In the genomic region with DNA sequence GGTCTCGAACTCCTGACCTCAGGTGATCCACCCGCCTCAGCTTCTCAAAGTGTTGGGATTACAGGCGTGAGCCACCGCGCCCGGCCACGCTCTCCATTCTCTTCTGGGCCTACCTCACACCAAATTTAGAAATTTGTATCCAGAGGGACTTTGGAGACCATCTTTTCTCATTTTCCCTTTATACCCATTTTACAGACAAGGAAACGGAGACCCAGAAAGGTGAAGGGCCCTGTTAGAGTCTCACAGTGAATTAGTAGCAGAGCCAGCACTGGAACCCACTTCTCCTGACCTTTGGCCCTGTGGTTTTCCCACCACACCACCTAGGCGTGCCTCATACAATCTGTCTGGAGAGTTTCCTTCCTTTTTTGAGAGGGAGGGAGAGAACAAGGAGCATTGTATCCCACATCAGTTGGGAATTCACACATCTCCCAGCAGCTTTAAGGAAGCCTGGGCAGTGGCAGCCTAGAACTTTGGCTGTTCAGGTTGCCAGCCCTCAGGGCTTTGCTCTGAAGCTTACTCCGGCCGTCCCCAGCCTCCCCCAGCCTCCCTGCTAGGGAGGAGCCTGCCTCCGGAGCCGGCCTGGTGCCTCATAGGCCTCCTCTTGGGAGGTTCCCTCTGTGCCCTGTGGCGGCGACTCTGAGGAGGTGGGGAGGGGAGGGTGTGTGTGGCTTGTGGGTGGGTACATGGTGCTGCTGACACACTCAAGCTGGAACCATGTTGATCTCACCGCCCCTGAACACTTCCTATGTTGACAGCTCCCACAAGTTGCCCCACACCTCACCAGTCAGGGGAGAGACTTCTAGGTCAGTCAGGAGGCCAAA, we compare ENCODE assay signal across 7 cellular contexts. TPM values are rescaled to one million over a fixed set of nuclear protein-coding genes. Genes with fewer than 3 reads are reported as not detected.
DNase-seq lines count a peak whose midpoint lies in the region; ATAC-seq and TF ChIP-seq lines count a peak whose summit lies in the region.

No MANE protein-coding gene starts in this region.

- TF ChIP-seq CTCF in RWPE2 (IDR thresholded peaks at IDR 0.05; ENCODE audit: poor library complexity, severe bottlenecking) = no peak
- TF ChIP-seq CTCF in left lung (IDR thresholded peaks at IDR 0.05) = peak in 1 of 2 donors; percentile 11
- TF ChIP-seq CTCF in transverse colon (IDR thresholded peaks at IDR 0.05) = no peak

- H3K36me3 Mint-ChIP-seq in activated naive CD4-positive, alpha-beta T cell treated with anti-CD3 and anti-CD28 coated beads, Interleukin-2, amount 50 U/mL, for 24 hours = peaks cover 36% of the 10 kb centered on the region

- no peak for DNase-seq in RWPE2 (ENCODE audit: low spot score)
- peak; percentile 82 to 93 for DNase-seq in left lung
- DNase-seq in transverse colon = peak; percentile 62
- no peak for DNase-seq in anterior cingulate cortex (lab: John Stamatoyannopoulos, UW)
- DNase-seq in foreskin melanocyte = no peak
- no peak for DNase-seq in NCI-H146 treated with DMSO at 0.1 percent for 48 hours (lab: John Stamatoyannopoulos, UW; ENCODE audit: unreplicated experiment)

- no peaks in the 10 kb centered on the region for H3K9me3 Mint-ChIP-seq in activated naive CD4-positive, alpha-beta T cell treated with anti-CD3 and anti-CD28 coated beads, Interleukin-2, amount 50 U/mL, for 24 hours

- TF ChIP-seq EP300 in transverse colon (IDR thresholded peaks at IDR 0.05; ENCODE audit: low read depth) = no peak

- no peaks in the 10 kb centered on the region for H3K9me3 ChIP-seq in RWPE2 (ENCODE audit: severe bottlenecking)
- no peaks in the 10 kb centered on the region for H3K9me3 ChIP-seq in left lung
- H3K9me3 ChIP-seq in transverse colon = no peaks in the 10 kb centered on the region

- H3K4me3 ChIP-seq in RWPE2 (ENCODE audit: severe bottlenecking) (no peak overlapping the region), left lung (peak overlapping the region in 1 of 2 donors; percentile 16), transverse colon (no peak overlapping the region)

- TF ChIP-seq POLR2A in transverse colon (IDR thresholded peaks at IDR 0.05) = peak; percentile 9

- peak overlapping the region; percentile 17 for H3K27ac Mint-ChIP-seq in activated naive CD4-positive, alpha-beta T cell treated with anti-CD3 and anti-CD28 coated beads, Interleukin-2, amount 50 U/mL, for 24 hours

- no peaks in the 10 kb centered on the region for H3K27me3 Mint-ChIP-seq in activated naive CD4-positive, alpha-beta T cell treated with anti-CD3 and anti-CD28 coated beads, Interleukin-2, amount 50 U/mL, for 24 hours

- H3K27me3 ChIP-seq in RWPE2 (ENCODE audit: insufficient read depth, poor library complexity, severe bottlenecking) (no peaks in the 10 kb centered on the region), left lung (no peaks in the 10 kb centered on the region), transverse colon (no peaks in the 10 kb centered on the region)

- H3K4me3 Mint-ChIP-seq in activated naive CD4-positive, alpha-beta T cell treated with anti-CD3 and anti-CD28 coated beads, Interleukin-2, amount 50 U/mL, for 24 hours = peak overlapping the region; percentile 26

- H3K4me1 Mint-ChIP-seq in activated naive CD4-positive, alpha-beta T cell treated with anti-CD3 and anti-CD28 coated beads, Interleukin-2, amount 50 U/mL, for 24 hours = peaks cover 78% of the 10 kb centered on the region

- WGBS in transverse colon (ENCODE audit: low coverage in 1 of 2), 2 donors = 78 to 98% methylated on average over 8 to 16 of the region's 16 CpGs

- H3K27ac ChIP-seq in RWPE2 (ENCODE audit: poor library complexity, severe bottlenecking) = peak overlapping the region; percentile 94
- H3K27ac ChIP-seq in left lung = peak overlapping the region; percentile 65 to 84
- peak overlapping the region; percentile 26 to 66 (median 36) for H3K27ac ChIP-seq in transverse colon

- intact Hi-C loops in left lung (cut with DNase I) (no loop called here), transverse colon (cut with DNase I; ENCODE audit: low total_unique reads) (no loop called here)

- in situ Hi-C loops in transverse colon (cut with MboI; ENCODE audit: low pct_ligation_motif_present in 1 of 4, low pct_unique_long_range_greater_than_20kb in 1 of 4, low sequenced_read_pairs in 3 of 4) = loop anchor here in 2 of 4 donors (25.0 kb wide), 1 partner anchor 644 kb away; the partner anchor contains the start of gene MRPL33 (in 2 of the 2)

- ATAC-seq in RWPE2 (ENCODE audit: low read depth) (peak; percentile 9; the same call in 2 of the 3 replicates), left lung (peak; percentile 56)

- peaks cover 100% of the 10 kb centered on the region for H3K36me3 ChIP-seq in RWPE2 (ENCODE audit: low read depth)
- peaks cover 0 to 99% of the 10 kb centered on the region in 2 donors for H3K36me3 ChIP-seq in left lung
- H3K36me3 ChIP-seq in transverse colon = peaks cover 0 to 83% (median 45%) of the 10 kb centered on the region in 4 donors

- H3K4me1 ChIP-seq in RWPE2 (ENCODE audit: insufficient read depth, poor library complexity, severe bottlenecking) (peaks cover 50% of the 10 kb centered on the region), left lung (peaks cover 14 to 100% of the 10 kb centered on the region in 2 donors), transverse colon (peaks cover 29 to 89% (median 42%) of the 10 kb centered on the region in 4 donors)

RNA-seq across cellular contexts. Expression of gene FOSL2, which starts 13.8 kb away (rescaled TPM):
- total RNA-seq in left lung (100 to 1,000 TPM in 1 of 2 donors, 10 to 100 TPM in 1; 83.4 to 114 TPM), transverse colon (100 to 1,000 TPM; 135 to 358 (median 233) TPM)

Comparison
In these comparisons a context has a peak if more than half of its experiments do, and no peak if none do; other contexts are left out.
1. DNase-seq: peak in left lung (2 of 2) and transverse colon (single experiment); none in RWPE2 (single experiment), anterior cingulate cortex (0 of 58), foreskin melanocyte (single experiment) and NCI-H146 treated with DMSO at 0.1 percent for 48 hours (single experiment).
2. H3K27ac ChIP-seq: peak in every context shown above with its lines; median percentile 94 in RWPE2; 74 in left lung; 36 in transverse colon.